7 cellular contexts compared by ENCODE assay signal in the genomic region with DNA sequence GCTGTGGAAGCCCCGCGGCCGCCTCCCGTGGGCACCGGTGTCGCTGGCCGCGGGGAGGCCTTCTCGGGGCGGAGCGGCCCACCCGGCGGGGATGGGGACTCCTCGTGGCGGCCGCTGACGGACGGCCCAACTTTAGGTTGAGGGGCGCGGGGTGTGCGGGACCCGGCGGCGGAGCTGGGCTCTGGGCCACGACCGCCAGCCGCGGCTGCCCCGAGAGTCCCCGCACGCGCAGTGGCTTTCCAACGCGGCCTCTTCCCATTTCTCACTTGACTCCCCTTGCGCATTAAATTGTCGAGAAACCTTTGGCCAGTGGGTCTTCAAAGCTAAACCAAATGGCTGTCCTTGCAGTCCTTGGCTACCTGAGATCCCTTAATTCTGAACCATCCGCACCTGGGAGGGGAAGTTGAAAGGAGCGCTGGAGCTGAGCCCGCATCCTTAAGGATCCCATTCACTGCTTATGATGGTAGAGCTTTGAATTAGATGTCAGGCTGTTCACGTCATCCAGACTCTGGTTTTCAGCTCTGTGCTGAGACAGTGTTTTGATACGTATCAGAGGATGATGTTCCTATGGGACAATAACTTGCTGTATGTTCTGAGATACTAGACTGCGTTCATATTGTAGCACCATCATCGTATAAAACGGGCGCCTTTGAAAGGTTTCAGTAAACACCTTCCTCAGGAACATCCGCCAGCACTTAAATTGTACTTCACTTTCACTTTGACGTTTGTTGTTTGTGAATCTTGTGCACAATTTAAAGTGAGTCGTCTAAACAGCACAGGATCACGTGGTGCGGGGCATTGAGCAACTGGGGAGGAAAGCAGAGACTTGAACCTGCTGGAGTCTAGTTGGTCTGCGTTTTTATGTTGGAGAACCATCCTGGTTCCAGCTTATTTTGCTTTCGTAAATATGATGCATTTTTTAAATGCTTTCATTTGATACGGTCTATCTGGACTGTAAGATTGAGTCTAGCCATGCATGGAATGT. TPM values are rescaled to one million over a fixed set of nuclear protein-coding genes. Genes with fewer than 3 reads are reported as not detected.
DNase-seq lines count a peak whose midpoint lies in the region; ATAC-seq and TF ChIP-seq lines count a peak whose summit lies in the region.

No MANE protein-coding gene starts in this region.

- H3K9me3 ChIP-seq in PC-9 (ENCODE audit: insufficient read depth, low read depth) (peaks cover 19% of the 10 kb centered on the region), neural cell (ENCODE audit: low read length) (no peaks in the 10 kb centered on the region), subcutaneous abdominal adipose tissue (ENCODE audit: control insufficient read depth in 5 of 5, low read length in 5 of 5) (no peaks in the 10 kb centered on the region)

- intact Hi-C loops in PC-9 (cut with micrococcal nuclease; ENCODE audit: unreplicated experiment) = loop anchor here (1.0 kb wide), 2 partner anchors 14 to 140 kb away; no protein-coding TSS in a partner anchor

- H3K4me3 ChIP-seq in PC-9 (peak overlapping the region; percentile 90), neural cell (ENCODE audit: low read length) (peak overlapping the region; percentile 76), subcutaneous abdominal adipose tissue (ENCODE audit: low read depth in 1 of 5, low read length in 5 of 5) (peak overlapping the region; percentile 60 to 98 (median 81))

- H3F3A ChIP-seq in PC-9 (ENCODE audit: insufficient read depth, low read depth) (peaks cover 54% of the 10 kb centered on the region), neural cell (ENCODE audit: insufficient read depth, low read length, poor library complexity, severe bottlenecking) (no peaks in the 10 kb centered on the region)

- H3K9ac ChIP-seq in neural cell (ENCODE audit: low read length) = peak overlapping the region; percentile 80
- peak overlapping the region; percentile 6 to 89 (median 75) for H3K9ac ChIP-seq in subcutaneous abdominal adipose tissue (ENCODE audit: low read length in 5 of 5)

- TF ChIP-seq CTCF in PC-9 (conservative IDR thresholded peaks at IDR 0.05) (no peak), neural cell (IDR thresholded peaks at IDR 0.05; ENCODE audit: poor library complexity, severe bottlenecking) (no peak)

- H3K4me2 ChIP-seq in PC-9 (peak overlapping the region; percentile 79), neural cell (ENCODE audit: low read length) (peak overlapping the region; percentile 81)

- peak; percentile 32 for TF ChIP-seq RAD21 in neural cell (conservative IDR thresholded peaks at IDR 0.05)

- TF ChIP-seq POLR2A in GM18505 (IDR thresholded peaks at IDR 0.05; ENCODE audit: borderline replicate concordance, extremely low read depth, insufficient read depth, insufficient read length) = peak; percentile 22

- H3K27ac ChIP-seq in PC-9 (peak overlapping the region; percentile 97), neural cell (ENCODE audit: low read length) (peak overlapping the region; percentile 87), subcutaneous abdominal adipose tissue (ENCODE audit: low read depth, low read length) (peak overlapping the region; percentile 80)

- peak; percentile 89 for TF ChIP-seq EP300 in neural cell (conservative IDR thresholded peaks at IDR 0.05; ENCODE audit: poor library complexity, severe bottlenecking)

- H2AFZ ChIP-seq in PC-9 = peak overlapping the region; percentile 35
- peak overlapping the region; percentile 51 for H2AFZ ChIP-seq in neural cell (ENCODE audit: low read depth, low read length)

- no peaks in the 10 kb centered on the region for H4K20me1 ChIP-seq in PC-9 (ENCODE audit: insufficient read depth)
- H4K20me1 ChIP-seq in neural cell (ENCODE audit: insufficient read depth) = no peaks in the 10 kb centered on the region

- ATAC-seq in GM18505 (IDR thresholded peaks at IDR 0.05; ENCODE audit: unreplicated experiment) (peak; percentile 22), HG02884 (IDR thresholded peaks at IDR 0.05; ENCODE audit: unreplicated experiment) (peak; percentile 40)

- POLR2A ChIA-PET in PC-9 (lab: Charles Lee; ENCODE audit: unreplicated experiment) = interaction anchor here (0.6 to 3.7 kb wide), 4 partner anchors 14 to 604 kb away, joined by 3 to 85 read pairs (median 5); no protein-coding TSS in a partner anchor

- CTCF ChIA-PET in PC-9 (lab: Charles Lee) = interaction anchor here (2.2 kb wide), 1 partner anchor 13 kb away, joined by 24 read pairs; no protein-coding TSS in a partner anchor

- peak; percentile 58 to 71 for DNase-seq in PC-9
- peak; percentile 88 for DNase-seq in activated effector memory CD4-positive, alpha-beta T cell treated with anti-CD3 and anti-CD28 coated beads, Interleukin-2, amount 50 U/mL, for 16 hours
- peak; percentile 59 for DNase-seq in fibroblast of the conjunctiva (ENCODE audit: low read depth)

- H3K9me2 ChIP-seq in PC-9 (ENCODE audit: insufficient read depth) = no peaks in the 10 kb centered on the region
- no peaks in the 10 kb centered on the region for H3K9me2 ChIP-seq in neural cell (ENCODE audit: insufficient read depth, low read length)

- no peaks in the 10 kb centered on the region for H3K27me3 ChIP-seq in PC-9 (ENCODE audit: insufficient read depth, low read depth)
- no peaks in the 10 kb centered on the region for H3K27me3 ChIP-seq in neural cell (ENCODE audit: insufficient read depth, low read depth, low read length)
- H3K27me3 ChIP-seq in subcutaneous abdominal adipose tissue (ENCODE audit: control insufficient read depth in 5 of 5, insufficient read depth in 4 of 5, low read length in 5 of 5) = peaks cover 0 to 3% (median 0%) of the 10 kb centered on the region in 5 donors

- H3K36me3 ChIP-seq in PC-9 (ENCODE audit: low read depth) (peaks cover 25% of the 10 kb centered on the region), neural cell (ENCODE audit: insufficient read depth, low read length) (no peaks in the 10 kb centered on the region), subcutaneous abdominal adipose tissue (ENCODE audit: control insufficient read depth in 5 of 5, insufficient read depth in 5 of 5, low read length in 5 of 5) (no peaks in the 10 kb centered on the region)

- BruUV-seq in PC-9 (replicated peaks; lab: Mats Ljungman, UMichigan) = TSS peak; percentile 23

- H3K79me2 ChIP-seq in PC-9 (ENCODE audit: low read depth) = peaks cover 62% of the 10 kb centered on the region
- H3K79me2 ChIP-seq in neural cell (replicated peaks; ENCODE audit: insufficient read depth, low read length) = no peaks in the 10 kb centered on the region

- H3K4me1 ChIP-seq in PC-9 (replicated peaks; ENCODE audit: insufficient read depth) (peaks cover 70% of the 10 kb centered on the region), subcutaneous abdominal adipose tissue (ENCODE audit: control insufficient read depth in 5 of 5, insufficient read depth in 5 of 5, low read length in 5 of 5) (peaks cover 0 to 36% (median 31%) of the 10 kb centered on the region in 5 donors)

TF ChIP-seq in neural cell, 6 proteins besides CTCF, POLR2A, EP300 and RAD21:
- TF ChIP-seq EZH2 (IDR thresholded peaks at IDR 0.05; ENCODE audit: borderline replicate concordance, insufficient read depth, low read length, poor library complexity, severe bottlenecking) = no peak
- TF ChIP-seq, protein P1, sequence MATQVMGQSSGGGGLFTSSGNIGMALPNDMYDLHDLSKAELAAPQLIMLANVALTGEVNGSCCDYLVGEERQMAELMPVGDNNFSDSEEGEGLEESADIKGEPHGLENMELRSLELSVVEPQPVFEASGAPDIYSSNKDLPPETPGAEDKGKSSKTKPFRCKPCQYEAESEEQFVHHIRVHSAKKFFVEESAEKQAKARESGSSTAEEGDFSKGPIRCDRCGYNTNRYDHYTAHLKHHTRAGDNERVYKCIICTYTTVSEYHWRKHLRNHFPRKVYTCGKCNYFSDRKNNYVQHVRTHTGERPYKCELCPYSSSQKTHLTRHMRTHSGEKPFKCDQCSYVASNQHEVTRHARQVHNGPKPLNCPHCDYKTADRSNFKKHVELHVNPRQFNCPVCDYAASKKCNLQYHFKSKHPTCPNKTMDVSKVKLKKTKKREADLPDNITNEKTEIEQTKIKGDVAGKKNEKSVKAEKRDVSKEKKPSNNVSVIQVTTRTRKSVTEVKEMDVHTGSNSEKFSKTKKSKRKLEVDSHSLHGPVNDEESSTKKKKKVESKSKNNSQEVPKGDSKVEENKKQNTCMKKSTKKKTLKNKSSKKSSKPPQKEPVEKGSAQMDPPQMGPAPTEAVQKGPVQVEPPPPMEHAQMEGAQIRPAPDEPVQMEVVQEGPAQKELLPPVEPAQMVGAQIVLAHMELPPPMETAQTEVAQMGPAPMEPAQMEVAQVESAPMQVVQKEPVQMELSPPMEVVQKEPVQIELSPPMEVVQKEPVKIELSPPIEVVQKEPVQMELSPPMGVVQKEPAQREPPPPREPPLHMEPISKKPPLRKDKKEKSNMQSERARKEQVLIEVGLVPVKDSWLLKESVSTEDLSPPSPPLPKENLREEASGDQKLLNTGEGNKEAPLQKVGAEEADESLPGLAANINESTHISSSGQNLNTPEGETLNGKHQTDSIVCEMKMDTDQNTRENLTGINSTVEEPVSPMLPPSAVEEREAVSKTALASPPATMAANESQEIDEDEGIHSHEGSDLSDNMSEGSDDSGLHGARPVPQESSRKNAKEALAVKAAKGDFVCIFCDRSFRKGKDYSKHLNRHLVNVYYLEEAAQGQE (IDR thresholded peaks at IDR 0.05; ENCODE audit: borderline replicate concordance) = no peak
- TF ChIP-seq MXI1 (conservative IDR thresholded peaks at IDR 0.05; ENCODE audit: poor library complexity, severe bottlenecking) = peak; percentile 29
- TF ChIP-seq SMC3 (conservative IDR thresholded peaks at IDR 0.05; ENCODE audit: poor library complexity) = peak; percentile 27
- TF ChIP-seq TAF1 (IDR thresholded peaks at IDR 0.05; ENCODE audit: low read depth) = peak; percentile 75
- peak; percentile 95 for TF ChIP-seq POLR2AphosphoS5 (IDR thresholded peaks at IDR 0.05)

RNA-seq across cellular contexts. Expression of a gene that starts 0.9 kb away (rescaled TPM):
- 107 and 134 TPM in 2 replicates for total RNA-seq in PC-9 (2021)
- 9.4 and 10.2 TPM in 2 replicates for polyA plus RNA-seq in neural cell
- 25.7 and 26.5 TPM in 2 replicates for polyA minus RNA-seq in neural cell

RNA-seq across cellular contexts. Expression of a gene that starts 41.8 kb away (rescaled TPM):
- total RNA-seq in PC-9 (2021) = not detected in 2 replicates
- polyA plus RNA-seq in neural cell = not detected in 2 replicates
- polyA minus RNA-seq in neural cell = not detected in 2 replicates

Comparison
In these comparisons a context has a peak if more than half of its experiments do, and no peak if none do; other contexts are left out.
1. Peak in every context shown above with its lines: DNase-seq, ATAC-seq, H3K4me3 ChIP-seq and H3K27ac ChIP-seq.